ENCODE assay signal across 24 cellular contexts in genomic region chr12:103028881-103029280, GRCh38.
A peak's percentile ranks its signal among the peaks of the same experiment; 100 is the strongest.
DNase-seq lines count a peak whose midpoint lies in the region; ATAC-seq and TF ChIP-seq lines count a peak whose summit lies in the region.
"Had no signal": no experiment of that assay in that cellular context is flagged by ENCODE, and none has a peak within 500 bp of the region (broad histone marks: within the 10 kb centered on the region; RNA-seq: fewer than 3 reads in every experiment).

No MANE protein-coding gene starts in this region.

- 58% methylated on average over 2 of the region's 2 CpGs for WGBS in hepatocyte (ENCODE audit: low lambda C conversion rate, missing lambda C conversion rate)

- no peaks in the 10 kb centered on the region for H3K36me3 Mint-ChIP-seq in brain
- H3K36me3 Mint-ChIP-seq: CD14-positive monocyte; CD8-positive, alpha-beta memory T cell had no signal

- H3K9me3 Mint-ChIP-seq in brain: peaks cover 0 to 6% (median 2%) of the 10 kb centered on the region in 5 experiments
- H3K9me3 Mint-ChIP-seq: CD14-positive monocyte; CD4-positive, alpha-beta T cell had no signal

- no peaks in the 10 kb centered on the region for H3K27me3 Mint-ChIP-seq in brain
- H3K27me3 Mint-ChIP-seq: CD4-positive, alpha-beta T cell had no signal

- peak overlapping the region; percentile 44 for H3K4me2 ChIP-seq in hepatocyte
- H3K4me2 ChIP-seq: A549; BLaER1 treated with 17β-estradiol and CSF1 and Interleukin-3, amounts not matched to agents 10 nM and 100 nM; GM23338 had no signal

- no peaks in the 10 kb centered on the region for H3K27me3 ChIP-seq in hepatocyte
- H3K27me3 ChIP-seq: BE2C; BLaER1 treated with 17β-estradiol and CSF1 and Interleukin-3, amounts not matched to agents 10 nM and 100 nM had no signal

- no peak overlapping the region for H3K4me3 Mint-ChIP-seq in brain
- H3K4me3 Mint-ChIP-seq: CD14-positive monocyte; CD4-positive, alpha-beta T cell; CD8-positive, alpha-beta memory T cell; GM23338; HFFc6 had no signal

- TF ChIP-seq CTCF in brain (conservative IDR thresholded peaks at IDR 0.05): no peak
- TF ChIP-seq CTCF in hepatocyte (IDR thresholded peaks at IDR 0.05; ENCODE audit: poor library complexity): no peak

- H2AFZ ChIP-seq in hepatocyte: no peak overlapping the region
- H2AFZ ChIP-seq: GM23338 had no signal

- H3K79me2 ChIP-seq in hepatocyte: no peaks in the 10 kb centered on the region

- H3K9me2 ChIP-seq in hepatocyte (replicated peaks; ENCODE audit: insufficient read depth): no peaks in the 10 kb centered on the region

- no peak overlapping the region for H3K4me3 ChIP-seq in hepatocyte
- H3K4me3 ChIP-seq: A549; BLaER1 treated with 17β-estradiol and CSF1 and Interleukin-3, amounts not matched to agents 10 nM and 100 nM; GM23338; HAP-1 had no signal

- DNase-seq in NCI-H1694 (lab: John Stamatoyannopoulos, UW): peak; percentile 3
- no peak for DNase-seq in NCI-H1694 treated with DMSO at 0.1 percent for 48 hours (lab: John Stamatoyannopoulos, UW)
- peak; percentile 79 for DNase-seq in NCI-H2171 treated with DMSO at 0.1 percent for 48 hours (lab: John Stamatoyannopoulos, UW)
- DNase-seq in hepatocyte (ENCODE audit: low spot score): no peak
- no peak for DNase-seq in stimulated activated CD4-positive, alpha-beta T cell treated with anti-CD3 and anti-CD28 coated beads, Interleukin-2, amount 100 ng/mL, for 24 hours
- DNase-seq: 8988T; ACHN; AML-193; BE2C; CD4-positive, alpha-beta T cell; CD8-positive, alpha-beta memory T cell; DMS 273 treated with DMSO at 0.1 percent for 48 hours; DMS79; EL; GDM1; HFFc6 had no signal

- ATAC-seq in HG02970 (IDR thresholded peaks at IDR 0.05; ENCODE audit: low FRiP score, unreplicated experiment) (no peak), GM19324 (IDR thresholded peaks at IDR 0.05; ENCODE audit: low FRiP score, unreplicated experiment) (no peak)
- ATAC-seq: A549 had no signal

- no peaks in the 10 kb centered on the region for H3K36me3 ChIP-seq in hepatocyte (replicated peaks; ENCODE audit: insufficient read depth, low read depth)
- H3K36me3 ChIP-seq: BE2C; BLaER1 treated with 17β-estradiol and CSF1 and Interleukin-3, amounts not matched to agents 10 nM and 100 nM; HAP-1 had no signal

- peak overlapping the region; percentile 39 for H3K27ac ChIP-seq in hepatocyte
- H3K27ac ChIP-seq: A549; BLaER1 treated with 17β-estradiol and CSF1 and Interleukin-3, amounts not matched to agents 10 nM and 100 nM had no signal

- H3K4me1 Mint-ChIP-seq in brain: peaks cover 37% of the 10 kb centered on the region
- H3K4me1 Mint-ChIP-seq: CD14-positive monocyte; CD8-positive, alpha-beta memory T cell had no signal

- peaks cover 3% of the 10 kb centered on the region for H3K4me1 ChIP-seq in hepatocyte (ENCODE audit: insufficient read depth)
- H3K4me1 ChIP-seq: A549; BLaER1 treated with 17β-estradiol and CSF1 and Interleukin-3, amounts not matched to agents 10 nM and 100 nM; HAP-1 had no signal

- peak overlapping the region in 3 of 5 experiments; percentile 70 to 86 (median 71) for H3K27ac Mint-ChIP-seq in brain
- H3K27ac Mint-ChIP-seq: CD14-positive monocyte; CD4-positive, alpha-beta T cell; CD8-positive, alpha-beta memory T cell; GM23338; HFFc6 had no signal

- no peaks in the 10 kb centered on the region for H3K9me3 ChIP-seq in hepatocyte (ENCODE audit: low read depth)
- H3K9me3 ChIP-seq: A549; BE2C; BLaER1 treated with 17β-estradiol and CSF1 and Interleukin-3, amounts not matched to agents 10 nM and 100 nM; HAP-1 had no signal

- H4K20me1 ChIP-seq in hepatocyte (ENCODE audit: insufficient read depth, poor library complexity, severe bottlenecking): no peaks in the 10 kb centered on the region
- H4K20me1 ChIP-seq: BLaER1 treated with 17β-estradiol and CSF1 and Interleukin-3, amounts not matched to agents 10 nM and 100 nM had no signal

Comparison
In these comparisons a context has a peak if more than half of its experiments do, and no peak if none do; other contexts are left out.
1. DNase-seq: peak in NCI-H1694 (single experiment) and NCI-H2171 treated with DMSO at 0.1 percent for 48 hours (single experiment); none in NCI-H1694 treated with DMSO at 0.1 percent for 48 hours (single experiment), hepatocyte (single experiment) and stimulated activated CD4-positive, alpha-beta T cell treated with anti-CD3 and anti-CD28 coated beads, Interleukin-2, amount 100 ng/mL, for 24 hours (0 of 2).